1 cellular context compared by ENCODE assay signal in genomic region chr12:16604853-16605252, GRCh38.
TF ChIP-seq lines count a peak whose summit lies in the region.

No MANE protein-coding gene starts in this region.

TF ChIP-seq in IMR-90, 13 proteins besides CTCF, POLR2A, EP300 and RAD21 (continued from another document):
- TF ChIP-seq CEBPB (IDR thresholded peaks at IDR 0.05; ENCODE audit: low read depth, low read length): no peak
- no peak for TF ChIP-seq CHD1 (IDR thresholded peaks at IDR 0.05; ENCODE audit: low read depth, low read length)
